13 cellular contexts compared by ENCODE assay signal in the genomic region with DNA sequence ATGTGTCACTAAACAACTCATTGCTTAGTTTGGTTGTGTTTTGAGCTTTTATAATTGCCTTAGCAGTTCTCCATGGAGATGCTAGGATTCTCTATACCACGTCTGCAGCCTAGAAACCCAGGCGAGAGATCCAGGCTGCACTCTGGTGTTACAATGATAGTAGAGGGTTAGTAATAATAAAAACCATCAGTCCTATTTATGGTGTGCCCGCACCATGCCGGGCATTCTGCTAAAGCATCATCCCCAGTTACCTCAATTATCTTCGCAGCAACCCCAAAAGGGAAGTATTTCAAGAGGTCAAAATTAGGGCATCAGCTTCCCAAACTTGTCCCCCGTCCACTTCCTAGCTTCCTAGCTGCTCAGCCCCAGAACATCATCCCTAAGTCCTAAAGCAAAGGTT. TPM values are rescaled to one million over a fixed set of nuclear protein-coding genes. Genes with fewer than 3 reads are reported as not detected.
DNase-seq lines count a peak whose midpoint lies in the region; ATAC-seq and TF ChIP-seq lines count a peak whose summit lies in the region.
"Had no signal": no experiment of that assay in that cellular context is flagged by ENCODE, and none has a peak within 500 bp of the region (broad histone marks: within the 10 kb centered on the region; RNA-seq: fewer than 3 reads in every experiment).

No MANE protein-coding gene starts in this region.

- POLR2A ChIA-PET in activated CD4-positive, alpha-beta T cell treated with anti-CD3 and anti-CD28 coated beads for 36 hours (lab: Charles Lee) = interaction anchor here (0.7 kb wide), 1 partner anchor 23 kb away, joined by 4 read pairs; no protein-coding TSS in a partner anchor

- H3K4me3 Mint-ChIP-seq in activated CD4-positive, alpha-beta T cell treated with anti-CD3 and anti-CD28 coated beads for 36 hours = no peak overlapping the region
- peak overlapping the region; percentile 90 for H3K4me3 Mint-ChIP-seq in activated T-helper 17 cell treated with anti-CD3 and anti-CD28 coated beads, Interleukin-2, amount 50 U/mL, for 72 hours
- H3K4me3 Mint-ChIP-seq in stimulated activated effector memory CD8-positive, alpha-beta T cell treated with anti-CD3 and anti-CD28 coated beads, Interleukin-12 subunit alpha, Interleukin-12 subunit beta, amount 100 ng/mL, for 72 hours = peak overlapping the region; percentile 85
- H3K4me3 Mint-ChIP-seq: endodermal cell had no signal

- H3K27me3 Mint-ChIP-seq in activated CD4-positive, alpha-beta T cell treated with anti-CD3 and anti-CD28 coated beads for 36 hours = no peaks in the 10 kb centered on the region
- H3K27me3 Mint-ChIP-seq in activated T-helper 17 cell treated with anti-CD3 and anti-CD28 coated beads, Interleukin-2, amount 50 U/mL, for 72 hours = no peaks in the 10 kb centered on the region

- peak overlapping the region; percentile 29 for H3K27ac Mint-ChIP-seq in activated CD4-positive, alpha-beta T cell treated with anti-CD3 and anti-CD28 coated beads for 36 hours
- H3K27ac Mint-ChIP-seq in activated T-helper 17 cell treated with anti-CD3 and anti-CD28 coated beads, Interleukin-2, amount 50 U/mL, for 72 hours = peak overlapping the region; percentile 62
- H3K27ac Mint-ChIP-seq in stimulated activated effector memory CD8-positive, alpha-beta T cell treated with anti-CD3 and anti-CD28 coated beads, Interleukin-12 subunit alpha, Interleukin-12 subunit beta, amount 100 ng/mL, for 72 hours = peak overlapping the region; percentile 71
- H3K27ac Mint-ChIP-seq: endodermal cell had no signal

- intact Hi-C loops in activated CD4-positive, alpha-beta T cell treated with anti-CD3 and anti-CD28 coated beads for 36 hours (cut with DNase I, micrococcal nuclease) = no loop called here

- H3K4me3 ChIP-seq in GM12864 (ENCODE audit: low read depth, low read length) = peak overlapping the region; percentile 17; the same call in 1 of the 2 replicates
- H3K4me3 ChIP-seq: HAP-1, smooth muscle cell had no signal

- H3K9me3 Mint-ChIP-seq in activated CD4-positive, alpha-beta T cell treated with anti-CD3 and anti-CD28 coated beads for 36 hours (ENCODE audit: low read depth) = no peaks in the 10 kb centered on the region
- H3K9me3 Mint-ChIP-seq in activated T-helper 17 cell treated with anti-CD3 and anti-CD28 coated beads, Interleukin-2, amount 50 U/mL, for 72 hours = no peaks in the 10 kb centered on the region
- H3K9me3 Mint-ChIP-seq in stimulated activated effector memory CD8-positive, alpha-beta T cell treated with anti-CD3 and anti-CD28 coated beads, Interleukin-12 subunit alpha, Interleukin-12 subunit beta, amount 100 ng/mL, for 72 hours = no peaks in the 10 kb centered on the region
- H3K9me3 Mint-ChIP-seq: endodermal cell had no signal

- no peak for DNase-seq in activated CD4-positive, alpha-beta T cell treated with anti-CD3 and anti-CD28 coated beads for 36 hours
- no peak for DNase-seq in activated CD4-positive, alpha-beta T cell treated with anti-CD3 and anti-CD28 coated beads for 4 hours
- no peak for DNase-seq in GM12864 (ENCODE audit: low read depth)
- no peak for DNase-seq in stimulated activated effector memory CD8-positive, alpha-beta T cell treated with anti-CD3 and anti-CD28 coated beads, Interleukin-12 subunit alpha, Interleukin-12 subunit beta, amount 100 ng/mL, for 72 hours (ENCODE audit: low spot score in 2 of 2)
- no peak for DNase-seq in HPDE6-E6E7 (ENCODE audit: extremely low spot score)
- DNase-seq: endodermal cell, NCI-H1694 treated with DMSO at 0.1 percent for 48 hours, WERI-Rb-1 had no signal

- H3K4me1 Mint-ChIP-seq in activated CD4-positive, alpha-beta T cell treated with anti-CD3 and anti-CD28 coated beads for 36 hours = peaks cover 60% of the 10 kb centered on the region
- peaks cover 41% of the 10 kb centered on the region for H3K4me1 Mint-ChIP-seq in activated T-helper 17 cell treated with anti-CD3 and anti-CD28 coated beads, Interleukin-2, amount 50 U/mL, for 72 hours
- peaks cover 72% of the 10 kb centered on the region for H3K4me1 Mint-ChIP-seq in stimulated activated effector memory CD8-positive, alpha-beta T cell treated with anti-CD3 and anti-CD28 coated beads, Interleukin-12 subunit alpha, Interleukin-12 subunit beta, amount 100 ng/mL, for 72 hours

- CTCF ChIA-PET in activated CD4-positive, alpha-beta T cell treated with anti-CD3 and anti-CD28 coated beads for 36 hours (lab: Charles Lee) = interaction anchor here (0.6 to 2.6 kb wide), 4 partner anchors 10 to 71 kb away, joined by 3 to 13 read pairs (median 6); no protein-coding TSS in a partner anchor

- TF ChIP-seq CTCF in GM12864 (IDR thresholded peaks at IDR 0.05; ENCODE audit: low read depth, low read length, missing control alignments) = no peak

- no peak for ATAC-seq in activated CD4-positive, alpha-beta T cell treated with anti-CD3 and anti-CD28 coated beads for 36 hours
- ATAC-seq in activated T-helper 17 cell treated with anti-CD3 and anti-CD28 coated beads, Interleukin-2, amount 50 U/mL, for 72 hours (replicated peaks) = no peak
- ATAC-seq in stimulated activated effector memory CD8-positive, alpha-beta T cell treated with anti-CD3 and anti-CD28 coated beads, Interleukin-12 subunit alpha, Interleukin-12 subunit beta, amount 100 ng/mL, for 72 hours = no peak
- ATAC-seq in GM21526 (IDR thresholded peaks at IDR 0.05; ENCODE audit: low FRiP score, unreplicated experiment) (no peak), HG02759 (IDR thresholded peaks at IDR 0.05; ENCODE audit: unreplicated experiment) (no peak)

- H3K36me3 Mint-ChIP-seq in activated CD4-positive, alpha-beta T cell treated with anti-CD3 and anti-CD28 coated beads for 36 hours (ENCODE audit: low read depth) = peaks cover 14% of the 10 kb centered on the region
- peaks cover 57% of the 10 kb centered on the region for H3K36me3 Mint-ChIP-seq in activated T-helper 17 cell treated with anti-CD3 and anti-CD28 coated beads, Interleukin-2, amount 50 U/mL, for 72 hours (ENCODE audit: low read depth)
- peaks cover 68% of the 10 kb centered on the region for H3K36me3 Mint-ChIP-seq in stimulated activated effector memory CD8-positive, alpha-beta T cell treated with anti-CD3 and anti-CD28 coated beads, Interleukin-12 subunit alpha, Interleukin-12 subunit beta, amount 100 ng/mL, for 72 hours

RNA-seq across cellular contexts. Expression of gene SYNE3, which starts 3.2 kb away (rescaled TPM):
- total RNA-seq in activated CD4-positive, alpha-beta T cell treated with anti-CD3 and anti-CD28 coated beads for 36 hours = 10 to 100 TPM; 27.3 to 34.2 TPM
- total RNA-seq in activated T-helper 17 cell treated with anti-CD3 and anti-CD28 coated beads, Interleukin-2, amount 50 U/mL, for 72 hours = 10 to 100 TPM; 78.9 to 79.1 TPM

RNA-seq across cellular contexts. Expression of gene GLRX5, which starts 21.6 kb away (rescaled TPM):
- total RNA-seq in activated CD4-positive, alpha-beta T cell treated with anti-CD3 and anti-CD28 coated beads for 36 hours = 10 to 100 TPM; 37.9 to 44.1 TPM
- total RNA-seq in activated T-helper 17 cell treated with anti-CD3 and anti-CD28 coated beads, Interleukin-2, amount 50 U/mL, for 72 hours = 10 to 100 TPM; 21.5 to 61.4 TPM
